Comparison of ENCODE assay signal across 22 cellular contexts in genomic region chr13:91661692-91662490, GRCh38.
DNase-seq lines count a peak whose midpoint lies in the region; ATAC-seq, FAIRE-seq and TF ChIP-seq lines count a peak whose summit lies in the region.
"Had no signal": no experiment of that assay in that cellular context is flagged by ENCODE, and none has a peak within 500 bp of the region (broad histone marks: within the 10 kb centered on the region; RNA-seq: fewer than 3 reads in every experiment).

No MANE protein-coding gene starts in this region.

- H3K79me2 ChIP-seq in GM23248 (ENCODE audit: insufficient read depth), result no peaks in the 10 kb centered on the region

- WGBS in GM23248 (ENCODE audit: low coverage in 1 of 2, low lambda C conversion rate in 2 of 2, missing lambda C conversion rate in 2 of 2), 2 experiments, result 8 to 11% methylated on average over 4 of the region's 4 CpGs

- no peak for DNase-seq in GM12891 (ENCODE audit: insufficient read length, low spot score)
- no peak for DNase-seq in dedifferentiated amniotic fluid mesenchymal stem cell (ENCODE audit: extremely low spot score)
- no peak for DNase-seq in GM23248
- no peak for DNase-seq in stimulated activated CD4-positive, alpha-beta T cell treated with anti-CD3 and anti-CD28 coated beads, Interleukin-4, amount 100 ng/mL, for 1 hour
- DNase-seq in effector memory CD4-positive, alpha-beta T cell, result no peak
- DNase-seq: activated CD4-positive, alpha-beta T cell treated with anti-CD3 and anti-CD28 coated beads for 48 hours; activated gamma-delta T cell; adrenal gland; BE2C; Caco-2; cortex of kidney; Kasumi-1; lower lobe of right lung; NCI-H524; retina; spleen had no signal

- H3K9me3 ChIP-seq in GM23248 (ENCODE audit: low read depth), result no peaks in the 10 kb centered on the region
- no peaks in the 10 kb centered on the region for H3K9me3 ChIP-seq in effector memory CD4-positive, alpha-beta T cell (ENCODE audit: control insufficient read depth, low read length)
- H3K9me3 ChIP-seq: adrenal gland, BE2C, Caco-2, lower lobe of right lung, neutrophil, spleen, vagina had no signal

- H3K4me3 ChIP-seq in GM23248, result no peak overlapping the region
- no peak overlapping the region for H3K4me3 ChIP-seq in effector memory CD4-positive, alpha-beta T cell (ENCODE audit: insufficient read depth, low read depth, low read length, poor library complexity, severe bottlenecking)
- H3K4me3 ChIP-seq: adrenal gland, lower lobe of right lung, spleen, vagina had no signal

- FAIRE-seq in GM12891 (lab: Jason Lieb, UNC), result no peak
- FAIRE-seq: A204.1 had no signal

- no peaks in the 10 kb centered on the region for H3K4me1 ChIP-seq in GM23248 (ENCODE audit: insufficient read depth)
- no peaks in the 10 kb centered on the region for H3K4me1 ChIP-seq in effector memory CD4-positive, alpha-beta T cell (ENCODE audit: control insufficient read depth, insufficient read depth, low read length, poor library complexity, severe bottlenecking)
- H3K4me1 ChIP-seq: adrenal gland, BE2C, Caco-2, lower lobe of right lung, spleen, vagina had no signal

- H2AFZ ChIP-seq in GM23248, result no peak overlapping the region

- no peak overlapping the region for H3K4me2 ChIP-seq in GM23248 (ENCODE audit: unreplicated experiment)

- no peaks in the 10 kb centered on the region for H3F3A ChIP-seq in GM23248 (ENCODE audit: insufficient read depth)

- no peak for TF ChIP-seq POLR2A in GM12891 (IDR thresholded peaks at IDR 0.05; ENCODE audit: low read depth, low read length)

- in situ Hi-C loops in GM23248 (cut with MboI), result no loop called here

- no peak overlapping the region for H3K9ac ChIP-seq in GM23248

- no peak overlapping the region for H3K27ac ChIP-seq in GM23248
- no peak overlapping the region for H3K27ac ChIP-seq in effector memory CD4-positive, alpha-beta T cell (ENCODE audit: insufficient read depth, low read length, poor library complexity, severe bottlenecking)
- H3K27ac ChIP-seq: adrenal gland, lower lobe of right lung, neutrophil, spleen, vagina had no signal

- H3K36me3 ChIP-seq in GM23248 (ENCODE audit: low read depth), result no peaks in the 10 kb centered on the region
- H3K36me3 ChIP-seq in effector memory CD4-positive, alpha-beta T cell (ENCODE audit: control insufficient read depth, insufficient read depth, low read length), result no peaks in the 10 kb centered on the region
- H3K36me3 ChIP-seq: adrenal gland, BE2C, lower lobe of right lung, neutrophil, spleen, vagina had no signal

- H3K27me3 ChIP-seq in GM23248 (replicated peaks; ENCODE audit: insufficient read depth), result no peaks in the 10 kb centered on the region
- no peaks in the 10 kb centered on the region for H3K27me3 ChIP-seq in effector memory CD4-positive, alpha-beta T cell (replicated peaks; ENCODE audit: control insufficient read depth, insufficient read depth, low read length, poor library complexity, severe bottlenecking)
- H3K27me3 ChIP-seq: adrenal gland, BE2C, neutrophil, spleen, vagina had no signal

- H4K20me1 ChIP-seq in GM23248 (ENCODE audit: insufficient read depth), result no peaks in the 10 kb centered on the region

- no peaks in the 10 kb centered on the region for H3K9me2 ChIP-seq in GM23248 (ENCODE audit: insufficient read depth)

- peak; percentile 62 for ATAC-seq in GM19395 (IDR thresholded peaks at IDR 0.05; ENCODE audit: unreplicated experiment)
- peak; percentile 69 for ATAC-seq in HG02759 (IDR thresholded peaks at IDR 0.05; ENCODE audit: unreplicated experiment)
- peak; percentile 52 for ATAC-seq in HG03354 (IDR thresholded peaks at IDR 0.05; ENCODE audit: poor library complexity, severe bottlenecking, unreplicated experiment)
- ATAC-seq: lower lobe of right lung had no signal

TF ChIP-seq in GM12891, 5 proteins besides CTCF, POLR2A, EP300 and RAD21:
- TF ChIP-seq TAF1 (IDR thresholded peaks at IDR 0.05; ENCODE audit: low read depth, low read length) (no peak), SPI1 (IDR thresholded peaks at IDR 0.05; ENCODE audit: low read depth, low read length) (peak; percentile 94)
TF ChIP-seq in GM12891: peak in this region for 1.
